Comparison of ENCODE assay signal across 19 cellular contexts in genomic region chr22:35219012-35219411, GRCh38. TPM values are rescaled to one million over a fixed set of nuclear protein-coding genes. Genes with fewer than 3 reads are reported as not detected.
A peak's percentile ranks its signal among the peaks of the same experiment; 100 is the strongest.
DNase-seq lines count a peak whose midpoint lies in the region; ATAC-seq, FAIRE-seq and TF ChIP-seq lines count a peak whose summit lies in the region.
"Had no signal": no experiment of that assay in that cellular context is flagged by ENCODE, and none has a peak within 500 bp of the region (broad histone marks: within the 10 kb centered on the region; RNA-seq: fewer than 3 reads in every experiment).

No MANE protein-coding gene starts in this region.

- no TSS peak for BruUV-seq in IMR-90 (replicated peaks; lab: Mats Ljungman, UMichigan)

- H3K18ac ChIP-seq in IMR-90 (ENCODE audit: low read depth, low read length): no peak overlapping the region

- intact Hi-C loops in IMR-90 (cut with micrococcal nuclease): no loop called here

- H3K4ac ChIP-seq in IMR-90 (ENCODE audit: low read depth, low read length): no peak overlapping the region

- no peak overlapping the region for H2AK5ac ChIP-seq in IMR-90 (ENCODE audit: low read depth, low read length)

- no peaks in the 10 kb centered on the region for H3K9me1 ChIP-seq in IMR-90 (ENCODE audit: insufficient read depth, low read length)
- H3K9me1 ChIP-seq in keratinocyte (ENCODE audit: control insufficient read depth, extremely low read depth, insufficient read depth, low read length): no peaks in the 10 kb centered on the region

- TF ChIP-seq RAD21 in IMR-90 (IDR thresholded peaks at IDR 0.05; ENCODE audit: low read length): no peak

- in situ Hi-C loops in IMR-90 (cut with MboI; ENCODE audit: low sequenced_read_pairs) (no loop called here), astrocyte of the spinal cord (cut with HindIII; ENCODE audit: low sequenced_read_pairs) (no loop called here)

- no peak for TF ChIP-seq POLR2A in IMR-90 (IDR thresholded peaks at IDR 0.05; ENCODE audit: low read depth, low read length)

- no peaks in the 10 kb centered on the region for H3K79me1 ChIP-seq in IMR-90 (ENCODE audit: low read depth in 1 of 2, low read length in 2 of 2)

- H3K4me3 ChIP-seq in AG09309 (ENCODE audit: control insufficient read depth, low read depth, low read length) (no peak overlapping the region), IMR-90 (ENCODE audit: insufficient read depth, low read depth, low read length) (no peak overlapping the region), astrocyte of the spinal cord (ENCODE audit: low read depth, low read length) (no peak overlapping the region), keratinocyte (ENCODE audit: control insufficient read depth in 2 of 3, extremely low read depth in 1 of 3, insufficient read depth in 2 of 3, low read depth in 1 of 3, low read length in 3 of 3) (no peak overlapping the region)
- H3K4me3 ChIP-seq: BLaER1 treated with 17β-estradiol and CSF1 and Interleukin-3, amounts not matched to agents 10 nM and 100 nM; thoracic aorta had no signal

- dilution Hi-C loops in IMR-90 (cut with HindIII; ENCODE audit: low sequenced_read_pairs, unreplicated experiment): no loop called here
- dilution Hi-C loops in keratinocyte (cut with MboI; ENCODE audit: extremely low pct_ligation_motif_present, low sequenced_read_pairs): no loop called here

- POLR2A ChIA-PET in IMR-90 (lab: Charles Lee; ENCODE audit: unreplicated experiment): no interaction called here

- H3K14ac ChIP-seq in IMR-90 (replicated peaks; ENCODE audit: low read depth, low read length): no peak overlapping the region

- H3K36me3 ChIP-seq in IMR-90 (ENCODE audit: control insufficient read depth, insufficient read depth, low read length) (no peaks in the 10 kb centered on the region), keratinocyte (ENCODE audit: control insufficient read depth in 2 of 2, extremely low read depth in 1 of 2, insufficient read depth in 2 of 2, low read length in 2 of 2) (no peaks in the 10 kb centered on the region)
- H3K36me3 ChIP-seq: BLaER1 treated with 17β-estradiol and CSF1 and Interleukin-3, amounts not matched to agents 10 nM and 100 nM; thoracic aorta had no signal

- WGBS in IMR-90 (ENCODE audit: extremely low coverage in 2 of 2, insufficient read length in 1 of 2), 2 experiments: no CpG with 5 or more reads among the region's 3 CpGs

- H3K4me2 ChIP-seq in IMR-90 (ENCODE audit: low read depth, low read length) (no peak overlapping the region), keratinocyte (ENCODE audit: control insufficient read depth, extremely low read depth, insufficient read depth, low read depth, low read length) (no peak overlapping the region)
- H3K4me2 ChIP-seq: BLaER1 treated with 17β-estradiol and CSF1 and Interleukin-3, amounts not matched to agents 10 nM and 100 nM had no signal

- H2AFZ ChIP-seq in IMR-90 (replicated peaks; ENCODE audit: low read length, poor library complexity) (no peak overlapping the region), keratinocyte (ENCODE audit: control insufficient read depth, low read length) (no peak overlapping the region)
- H2AFZ ChIP-seq: parathyroid adenoma had no signal

- H3K9ac ChIP-seq in IMR-90 (ENCODE audit: low read depth, low read length): no peak overlapping the region
- H3K9ac ChIP-seq in keratinocyte (ENCODE audit: control insufficient read depth, extremely low read depth, insufficient read depth, low read length): no peak overlapping the region
- H3K9ac ChIP-seq: BLaER1 treated with 17β-estradiol and CSF1 and Interleukin-3, amounts not matched to agents 10 nM and 100 nM; parathyroid adenoma had no signal

- H3K27ac ChIP-seq in IMR-90 (ENCODE audit: insufficient read depth, low read length): no peak overlapping the region
- H3K27ac ChIP-seq in keratinocyte (ENCODE audit: control insufficient read depth, insufficient read depth, low read length): no peak overlapping the region
- H3K27ac ChIP-seq: BLaER1 treated with 17β-estradiol and CSF1 and Interleukin-3, amounts not matched to agents 10 nM and 100 nM; parathyroid adenoma; thoracic aorta had no signal

- H3K9me3 ChIP-seq in IMR-90 (ENCODE audit: control insufficient read depth, insufficient read depth, low read length): 0 out of 2 replicates have a peak, but pooled peaks cover 2% of the 10 kb centered on the region
- H3K9me3 ChIP-seq in keratinocyte (ENCODE audit: control insufficient read depth, low read depth, low read length): peaks cover 2% of the 10 kb centered on the region
- H3K9me3 ChIP-seq: thoracic aorta had no signal

- H4K91ac ChIP-seq in IMR-90 (ENCODE audit: insufficient read depth, low read depth, low read length): no peak overlapping the region

- H3K27me3 ChIP-seq in IMR-90 (ENCODE audit: control insufficient read depth, insufficient read depth, low read length) (peaks cover 4% of the 10 kb centered on the region), keratinocyte (ENCODE audit: control insufficient read depth, extremely low read depth, insufficient read depth, low read length) (no peaks in the 10 kb centered on the region)
- H3K27me3 ChIP-seq: BLaER1 treated with 17β-estradiol and CSF1 and Interleukin-3, amounts not matched to agents 10 nM and 100 nM had no signal

- H4K20me1 ChIP-seq in IMR-90 (ENCODE audit: insufficient read depth, low read length): no peaks in the 10 kb centered on the region
- H4K20me1 ChIP-seq in keratinocyte (ENCODE audit: control insufficient read depth, extremely low read depth, insufficient read depth, low read length): no peaks in the 10 kb centered on the region
- H4K20me1 ChIP-seq: BLaER1 treated with 17β-estradiol and CSF1 and Interleukin-3, amounts not matched to agents 10 nM and 100 nM had no signal

- CTCF ChIA-PET in IMR-90 (lab: Yijun Ruan, JAX): interaction anchor here (3.6 kb wide), 1 partner anchor 13 kb away, joined by 19 read pairs; no protein-coding TSS in a partner anchor

- no peak overlapping the region for H2BK15ac ChIP-seq in IMR-90 (ENCODE audit: low read depth, low read length)

- peaks cover 1% of the 10 kb centered on the region; the same call in 1 of the 2 replicates for H3K4me1 ChIP-seq in IMR-90 (ENCODE audit: control insufficient read depth, insufficient read depth, low read length)
- no peaks in the 10 kb centered on the region for H3K4me1 ChIP-seq in keratinocyte (ENCODE audit: control insufficient read depth, extremely low read depth, insufficient read depth, low read length)
- H3K4me1 ChIP-seq: parathyroid adenoma had no signal

- H2BK20ac ChIP-seq in IMR-90 (ENCODE audit: low read depth, low read length): no peak overlapping the region

- no peak overlapping the region for H4K5ac ChIP-seq in IMR-90 (ENCODE audit: low read depth, low read length)

- H2BK120ac ChIP-seq in IMR-90 (ENCODE audit: low read depth, low read length): no peak overlapping the region

- H3K23ac ChIP-seq in IMR-90 (ENCODE audit: low read depth, low read length): no peak overlapping the region

- no peaks in the 10 kb centered on the region for H3K79me2 ChIP-seq in keratinocyte (ENCODE audit: control insufficient read depth, insufficient read depth, low read length)
- H3K79me2 ChIP-seq: parathyroid adenoma had no signal

- FAIRE-seq in keratinocyte (lab: Jason Lieb, UNC): peak; percentile 93
- FAIRE-seq: kidney had no signal

- no peak overlapping the region for H3K56ac ChIP-seq in IMR-90 (ENCODE audit: extremely low read depth, insufficient read depth, low read length)

- H2AK9ac ChIP-seq in IMR-90 (replicated peaks; ENCODE audit: low read depth, low read length, poor library complexity): no peak overlapping the region

- no peak overlapping the region for H4K8ac ChIP-seq in IMR-90 (ENCODE audit: low read depth in 2 of 2, low read length in 2 of 2)

- TF ChIP-seq CTCF in AG09309 (IDR thresholded peaks at IDR 0.05; ENCODE audit: control insufficient read depth, insufficient read depth, low read depth, low read length, missing control alignments): no peak
- TF ChIP-seq CTCF in IMR-90 (conservative IDR thresholded peaks at IDR 0.05; ENCODE audit: low read depth, low read length): no peak
- TF ChIP-seq CTCF in astrocyte of the spinal cord (IDR thresholded peaks at IDR 0.05; ENCODE audit: low read depth, low read length): no peak
- TF ChIP-seq CTCF in keratinocyte (optimal IDR thresholded peaks at IDR 0.05 in 1 of 3, IDR thresholded peaks at IDR 0.05 in 1 of 3, conservative IDR thresholded peaks at IDR 0.05 in 1 of 3; ENCODE audit: extremely low read depth in 1 of 3, insufficient read depth in 2 of 3, low read length in 3 of 3): no peak

- peak; percentile 67; the same call in 1 of the 2 replicates for ATAC-seq in IMR-90 (ENCODE audit: low read depth)
- ATAC-seq in HG02870 (IDR thresholded peaks at IDR 0.05; ENCODE audit: unreplicated experiment): no peak
- no peak for ATAC-seq in GM18873 (IDR thresholded peaks at IDR 0.05; ENCODE audit: low FRiP score, unreplicated experiment)

- DNase-seq in AG09309 (ENCODE audit: low read depth) (peak; percentile 40), IMR-90 (peak; percentile 69), astrocyte of the spinal cord (ENCODE audit: low read depth, low spot score) (peak; percentile 35), keratinocyte (ENCODE audit: low read depth, low spot score) (peak; percentile 38), NCI-H510A treated with DMSO at 0.1 percent for 48 hours (lab: John Stamatoyannopoulos, UW) (no peak)
- DNase-seq in stimulated activated CD8-positive, alpha-beta memory T cell treated with anti-CD3 and anti-CD28 coated beads, Interleukin-4, amount 100 ng/mL, for 48 hours: no peak
- DNase-seq: activated CD4-positive, alpha-beta T cell treated with anti-CD3 and anti-CD28 coated beads, Interleukin-2, amount 10 ng/mL, durations not matched to agents 24 days and 14 days; activated T-cell treated with anti-CD3 and anti-CD28 coated beads, Interleukin-2, amount 50 U/mL, for 24 hours; DND-41; KBM-7; kidney; NCI-H1436; NCI-H524; RPMI8226 had no signal

- no peak overlapping the region for H2BK5ac ChIP-seq in IMR-90 (ENCODE audit: low read depth, low read length, poor library complexity, severe bottlenecking)

RNA-seq across cellular contexts. Expression of gene HMGXB4, which starts 38.3 kb away (rescaled TPM):
- total RNA-seq in IMR-90 (2012; rRNA removed): 11.8 and 17.2 TPM in 2 replicates
- 16.5 and 18.5 TPM in 2 replicates for polyA plus RNA-seq in IMR-90 (2012; rRNA removed)
- 3.6 and 5.8 TPM in 2 replicates for polyA plus RNA-seq in IMR-90 (2012; cell fraction: cytosol; rRNA removed)
- polyA plus RNA-seq in IMR-90 (2012; cell fraction: nucleus; rRNA removed; ENCODE audit: low replicate concordance): 4.5 and 21.8 TPM in 2 replicates
- 15.4 to 22.6 TPM (median 22.4 TPM) in 3 replicates for polyA plus RNA-seq in keratinocyte
- 9.6 TPM for polyA plus RNA-seq in keratinocyte (2011; ENCODE audit: low read depth)
- 9.8 and 15.7 TPM in 2 replicates for polyA plus RNA-seq in keratinocyte (2011; cell fraction: cytosol; rRNA removed)
- 25.5 and 31.0 TPM in 2 replicates for polyA plus RNA-seq in keratinocyte (2011; cell fraction: nucleus; rRNA removed)
- 11.4 and 16.2 TPM in 2 replicates for polyA plus RNA-seq in keratinocyte (2012; ENCODE audit: low replicate concordance)
- 10.3 to 26.2 TPM (median 17.6 TPM) in 3 replicates for polyA minus RNA-seq in keratinocyte
- polyA minus RNA-seq in keratinocyte (2011; cell fraction: cytosol; rRNA and poly(A)+ RNA removed): 7.1 TPM
- 12.9 and 26.9 TPM in 2 replicates for polyA minus RNA-seq in keratinocyte (2011; cell fraction: nucleus; rRNA and poly(A)+ RNA removed)

Comparison
In these comparisons a context has a peak if more than half of its experiments do, and no peak if none do; other contexts are left out.
1. DNase-seq: peak in AG09309 (single experiment), IMR-90 (single experiment), astrocyte of the spinal cord (single experiment) and keratinocyte (single experiment); none in stimulated activated CD8-positive, alpha-beta memory T cell treated with anti-CD3 and anti-CD28 coated beads, Interleukin-4, amount 100 ng/mL, for 48 hours (single experiment) and NCI-H510A treated with DMSO at 0.1 percent for 48 hours (single experiment).